1 cellular context compared by ENCODE assay signal in the genomic region with DNA sequence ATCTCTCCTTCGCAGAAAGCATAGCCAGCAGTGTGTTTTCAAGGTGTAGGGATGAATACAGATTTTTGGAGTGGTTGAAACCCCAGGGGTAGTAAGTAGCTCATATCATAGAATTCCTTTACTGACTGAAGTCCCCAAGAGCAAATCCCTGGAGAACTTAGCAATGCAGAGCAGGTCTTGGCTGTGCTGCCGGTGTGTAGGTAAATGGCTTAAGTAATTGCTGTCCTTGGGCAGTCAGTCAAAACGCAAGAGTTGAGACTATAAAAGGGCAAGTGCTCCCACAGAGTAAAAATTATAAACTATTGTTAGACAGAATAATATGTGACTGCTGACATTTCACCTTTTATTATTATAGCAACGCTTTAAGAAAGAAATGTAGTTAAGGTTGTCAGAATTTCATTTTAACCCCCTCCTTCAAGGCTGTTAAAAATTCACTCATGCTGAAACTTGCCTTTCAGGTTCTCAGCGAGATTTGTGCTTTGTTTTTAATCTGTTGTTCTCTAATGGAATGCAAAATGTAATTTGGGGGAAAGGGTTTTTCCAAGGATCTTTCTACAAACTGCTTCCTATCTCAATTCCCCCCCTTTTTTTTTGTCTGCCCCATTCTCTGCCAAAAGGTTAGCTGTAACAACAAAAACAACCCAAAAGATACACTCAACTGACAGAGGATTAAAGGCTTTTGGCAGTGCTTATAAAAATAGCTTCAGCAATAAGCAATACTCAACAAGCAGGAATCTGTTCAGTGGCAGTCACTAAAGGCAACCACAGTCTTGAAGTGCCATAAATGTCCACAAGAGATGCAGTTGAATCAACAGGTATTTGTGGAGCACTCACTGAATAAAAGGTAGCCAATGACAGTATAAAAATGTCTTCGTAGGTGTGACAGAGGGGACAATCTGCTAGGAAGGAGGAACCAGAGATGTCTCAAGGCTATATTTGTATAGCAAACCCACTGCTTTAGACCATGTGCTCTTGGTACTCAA.
TF ChIP-seq lines count a peak whose summit lies in the region.

No MANE protein-coding gene starts in this region.

TF ChIP-seq in H1, 55 proteins besides CTCF, POLR2A, EP300 and RAD21:
- TF ChIP-seq, protein P1, sequence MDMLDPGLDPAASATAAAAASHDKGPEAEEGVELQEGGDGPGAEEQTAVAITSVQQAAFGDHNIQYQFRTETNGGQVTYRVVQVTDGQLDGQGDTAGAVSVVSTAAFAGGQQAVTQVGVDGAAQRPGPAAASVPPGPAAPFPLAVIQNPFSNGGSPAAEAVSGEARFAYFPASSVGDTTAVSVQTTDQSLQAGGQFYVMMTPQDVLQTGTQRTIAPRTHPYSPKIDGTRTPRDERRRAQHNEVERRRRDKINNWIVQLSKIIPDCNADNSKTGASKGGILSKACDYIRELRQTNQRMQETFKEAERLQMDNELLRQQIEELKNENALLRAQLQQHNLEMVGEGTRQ (IDR thresholded peaks at IDR 0.05; ENCODE audit: low read length): no peak
- no peak for TF ChIP-seq RBBP5 (IDR thresholded peaks at IDR 0.05; ENCODE audit: borderline replicate concordance, low read depth, low read length)
- TF ChIP-seq, protein P2, sequence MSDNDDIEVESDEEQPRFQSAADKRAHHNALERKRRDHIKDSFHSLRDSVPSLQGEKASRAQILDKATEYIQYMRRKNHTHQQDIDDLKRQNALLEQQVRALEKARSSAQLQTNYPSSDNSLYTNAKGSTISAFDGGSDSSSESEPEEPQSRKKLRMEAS (IDR thresholded peaks at IDR 0.05): no peak
- no peak for TF ChIP-seq RFX5 (IDR thresholded peaks at IDR 0.05; ENCODE audit: borderline replicate concordance, low read depth, low read length)
- no peak for TF ChIP-seq CREB1 (IDR thresholded peaks at IDR 0.05)
TF ChIP-seq in H1: peak in this region for 0.
